8 cellular contexts compared by ENCODE assay signal in genomic region chr17:49191407-49191916, GRCh38. TPM values are rescaled to one million over a fixed set of nuclear protein-coding genes. Genes with fewer than 3 reads are reported as not detected.
DNase-seq lines count a peak whose midpoint lies in the region; ATAC-seq and TF ChIP-seq lines count a peak whose summit lies in the region.

No MANE protein-coding gene starts in this region.

- H3K27ac ChIP-seq in skin epidermis: peak overlapping the region; percentile 24 to 97 (median 92)

- H3K4me3 ChIP-seq in GM12864 (ENCODE audit: low read depth, low read length) (peak overlapping the region; percentile 60), fibroblast of the aortic adventitia (ENCODE audit: low read depth, low read length) (peak overlapping the region; percentile 79), skin epidermis (peak overlapping the region; percentile 62 to 85 (median 67))

- ATAC-seq in HG02798 (IDR thresholded peaks at IDR 0.05; ENCODE audit: poor library complexity, unreplicated experiment): peak; percentile 0
- no peak for ATAC-seq in T-cell (replicated peaks in 1 of 4)
- no peak for ATAC-seq in GM18858 (IDR thresholded peaks at IDR 0.05; ENCODE audit: unreplicated experiment)

- peak; percentile 59 for DNase-seq in GM12864 (ENCODE audit: low read depth)
- DNase-seq in T-cell: no peak
- DNase-seq in fibroblast of the aortic adventitia (ENCODE audit: low read depth): no peak
- DNase-seq in hepatic stellate cell (ENCODE audit: low spot score): no peak
- no peak for DNase-seq in stimulated activated CD4-positive, alpha-beta T cell treated with anti-CD3 and anti-CD28 coated beads, Interleukin-12 subunit alpha, Interleukin-12 subunit beta, amount 100 ng/mL, for 4 hours

- H3K27ac Mint-ChIP-seq in T-cell: peak overlapping the region; percentile 95 to 99

- CTCF ChIA-PET in T-cell (lab: Charles Lee): interaction anchor here (1.4 to 2.3 kb wide), 6 partner anchors 18 to 38 kb away, joined by 3 to 21 read pairs (median 8); partner anchors contain the start of genes ABI3 (in 1 of the 2), GNGT2 (in 1 of the 2) and PHOSPHO1 (in 1 of the 2)

- H3K4me1 Mint-ChIP-seq in T-cell: peaks cover 23 to 35% (median 31%) of the 10 kb centered on the region in 3 donors

- no peaks in the 10 kb centered on the region for H3K27me3 Mint-ChIP-seq in T-cell

- peak overlapping the region; percentile 83 to 96 (median 89) for H3K4me3 Mint-ChIP-seq in T-cell

- POLR2A ChIA-PET in T-cell (lab: Charles Lee): no interaction called here

- H3K9me3 Mint-ChIP-seq in T-cell: no peaks in the 10 kb centered on the region

- H3K36me3 Mint-ChIP-seq in T-cell: no peaks in the 10 kb centered on the region

- TF ChIP-seq CTCF in GM12864 (IDR thresholded peaks at IDR 0.05; ENCODE audit: low read depth, low read length, missing control alignments): no peak
- TF ChIP-seq CTCF in fibroblast of the aortic adventitia (IDR thresholded peaks at IDR 0.05; ENCODE audit: insufficient read depth, low read length): no peak

RNA-seq across cellular contexts. Expression of gene GNGT2, which starts 18.9 kb away (rescaled TPM):
- total RNA-seq in T-cell (1 to 10 TPM; 4.5 to 6.3 (median 5.0) TPM), fibroblast of the aortic adventitia (ENCODE audit: low replicate concordance) (0.45 TPM in 1 of 2 replicates, not detected in the other)

RNA-seq across cellular contexts. Expression of gene ABI3, which starts 19.0 kb away (rescaled TPM):
- total RNA-seq in T-cell: 10 to 100 TPM; 10.4 to 21.7 (median 18.3) TPM
- 0.18 TPM in 1 of 2 replicates, not detected in the other for total RNA-seq in fibroblast of the aortic adventitia (ENCODE audit: low replicate concordance)

RNA-seq across cellular contexts. Expression of gene PHOSPHO1, which starts 39.1 kb away (rescaled TPM):
- total RNA-seq in T-cell (under 1 TPM in 1 of 5 donors, not detected in 4; 0.13 TPM), fibroblast of the aortic adventitia (ENCODE audit: low replicate concordance) (0.09 TPM in 1 of 2 replicates, not detected in the other)

RNA-seq across cellular contexts. Expression of gene B4GALNT2, which starts 58.9 kb away (rescaled TPM):
- total RNA-seq in T-cell (under 1 TPM in 2 of 5 donors, not detected in 3; 0.03 to 0.19 TPM), fibroblast of the aortic adventitia (ENCODE audit: low replicate concordance) (0.45 TPM in 1 of 2 replicates, not detected in the other)
